In the genomic region with DNA sequence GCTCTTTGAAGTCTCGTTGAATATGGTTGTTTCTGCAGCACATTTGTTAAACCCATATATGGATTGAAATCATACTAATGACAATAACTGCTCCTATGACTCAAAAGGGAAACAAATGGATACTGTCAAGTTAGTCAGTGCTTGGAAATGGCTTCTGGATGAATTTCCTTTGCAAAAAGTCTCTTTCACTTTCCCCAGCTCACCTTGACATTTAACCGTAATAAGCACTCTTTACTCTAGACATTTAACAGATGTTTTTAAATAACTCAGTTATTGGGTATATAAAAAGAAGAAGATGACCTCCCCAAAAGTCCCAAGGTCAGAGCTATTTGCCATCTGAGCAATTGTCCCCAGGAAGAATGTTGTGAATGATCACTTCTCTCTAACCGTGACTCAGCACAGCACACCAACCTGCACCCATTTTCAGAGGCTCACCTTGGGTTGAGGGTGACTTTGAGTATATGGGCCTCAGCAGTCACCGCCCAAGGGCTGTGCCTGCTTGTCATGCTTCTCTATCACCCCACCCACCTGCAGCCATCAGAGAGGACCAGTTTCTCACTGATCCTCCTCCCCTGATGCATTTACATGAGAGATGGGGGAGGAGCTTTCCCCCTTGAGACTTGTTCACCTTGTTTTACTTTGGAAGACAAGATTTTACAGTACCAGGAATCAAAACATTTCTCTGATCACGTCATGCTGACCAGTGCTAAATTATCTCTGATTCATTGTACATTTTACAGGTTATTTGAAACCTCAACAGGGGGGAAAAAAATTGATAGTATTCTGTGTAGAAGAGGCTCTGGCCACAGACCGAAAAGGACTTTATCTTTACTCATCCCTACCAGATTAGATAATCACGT, we compare ENCODE assay signal across 20 cellular contexts.
A peak's percentile ranks its signal among the peaks of the same experiment; 100 is the strongest.
DNase-seq lines count a peak whose midpoint lies in the region; ATAC-seq and TF ChIP-seq lines count a peak whose summit lies in the region.
"Had no signal": no experiment of that assay in that cellular context is flagged by ENCODE, and none has a peak within 500 bp of the region (broad histone marks: within the 10 kb centered on the region; RNA-seq: fewer than 3 reads in every experiment).

No MANE protein-coding gene starts in this region.

- no peak for TF ChIP-seq CTCF in fibroblast of mammary gland (conservative IDR thresholded peaks at IDR 0.05; ENCODE audit: control insufficient read depth, insufficient read depth, low read depth, low read length)

- DNase-seq in DMS53 (lab: John Stamatoyannopoulos, UW) (peak; percentile 23), DMS53 treated with DMSO at 0.1 percent for 48 hours (lab: John Stamatoyannopoulos, UW; ENCODE audit: unreplicated experiment) (no peak), amniotic epithelial cell (ENCODE audit: low read depth) (peak; percentile 11), fibroblast of mammary gland (ENCODE audit: low read depth) (peak; percentile 67), NCI-H2107 (lab: John Stamatoyannopoulos, UW) (no peak), superior temporal gyrus (ENCODE audit: extremely low spot score) (no peak)
- DNase-seq: activated CD4-positive, alpha-beta T cell treated with anti-CD3 and anti-CD28 coated beads for 1 hour; activated naive CD8-positive, alpha-beta T cell treated with anti-CD3 and anti-CD28 coated beads, Interleukin-2, amount 10 ng/mL, durations not matched to agents 7 days and 5 days; hypothalamus; midbrain; NCI-H1417; NCI-H2171 treated with DMSO at 0.1 percent for 48 hours; nephron progenitor cell; T-helper 9 cell had no signal

- no peak overlapping the region for H3K4me3 ChIP-seq in fibroblast of mammary gland (ENCODE audit: control insufficient read depth, low read depth, low read length)
- H3K4me3 ChIP-seq: BLaER1 treated with 17β-estradiol and CSF1 and Interleukin-3, amounts not matched to agents 10 nM and 100 nM; cardiac muscle cell; prostate gland; suprapubic skin had no signal

- ATAC-seq in GM19397 (IDR thresholded peaks at IDR 0.05; ENCODE audit: unreplicated experiment) (no peak), GM21526 (IDR thresholded peaks at IDR 0.05; ENCODE audit: low FRiP score, unreplicated experiment) (no peak)

Comparison
In these comparisons a context has a peak if more than half of its experiments do, and no peak if none do; other contexts are left out.
1. DNase-seq: peak in DMS53 (single experiment), amniotic epithelial cell (single experiment) and fibroblast of mammary gland (single experiment); none in DMS53 treated with DMSO at 0.1 percent for 48 hours (single experiment), NCI-H2107 (single experiment) and superior temporal gyrus (single experiment).